Comparison of ENCODE assay signal across 8 cellular contexts in genomic region chr1:10209905-10210810, GRCh38. TPM values are rescaled to one million over a fixed set of nuclear protein-coding genes. Genes with fewer than 3 reads are reported as not detected.
DNase-seq lines count a peak whose midpoint lies in the region; ATAC-seq and TF ChIP-seq lines count a peak whose summit lies in the region.

Gene KIF1B (plus strand): TSS chr1:10210570. CDS start chr1:10232329, 21,759 bp downstream.

- H3K27me3 ChIP-seq in left lung: no peaks in the 10 kb centered on the region

- peak within 1 kb of the TSS; percentile 99 for H3K27ac ChIP-seq in left lung

- ATAC-seq in GM19324 (IDR thresholded peaks at IDR 0.05; ENCODE audit: low FRiP score, unreplicated experiment): peak; percentile 98
- ATAC-seq in HG03469 (IDR thresholded peaks at IDR 0.05; ENCODE audit: unreplicated experiment): peak; percentile 94
- ATAC-seq in left lung: peak; percentile 95

- intact Hi-C loops in left lung (cut with DNase I): no loop called here

- H3K4me1 ChIP-seq in left lung: peaks cover 14 to 45% of the 10 kb centered on the region in 2 donors

- peak; percentile 92 to 98 for TF ChIP-seq CTCF in left lung (IDR thresholded peaks at IDR 0.05)

- H3K4me3 ChIP-seq in left lung: peak within 1 kb of the TSS; percentile 81 to 89

- DNase-seq in C1 segment of cervical spinal cord (lab: John Stamatoyannopoulos, UW) (peak; percentile 70 to 99 (median 96)), NCI-H69 (lab: John Stamatoyannopoulos, UW) (peak; percentile 95), dedifferentiated amniotic fluid mesenchymal stem cell (ENCODE audit: extremely low spot score) (peak; percentile 95), left lung (peak; percentile 98)
- DNase-seq in activated CD4-positive, alpha-beta T cell treated with anti-CD3 and anti-CD28 coated beads, Interleukin-2, amount 50 U/mL, for 1 hour: peak; percentile 95
- DNase-seq in stimulated activated CD4-positive, alpha-beta T cell treated with anti-CD3 and anti-CD28 coated beads, Interleukin-2, amount 100 ng/mL, for 48 hours: peak; percentile 94 to 96

- no peaks in the 10 kb centered on the region for H3K9me3 ChIP-seq in left lung

- no peaks in the 10 kb centered on the region for H3K36me3 ChIP-seq in left lung

RNA-seq across cellular contexts. Expression of gene KIF1B, which starts in this region (rescaled TPM):
- 10 to 100 TPM; 45.0 to 46.7 TPM for total RNA-seq in left lung

Comparison
In these comparisons a context has a peak if more than half of its experiments do, and no peak if none do; other contexts are left out.
1. Peak in every context shown above with its lines: DNase-seq, ATAC-seq, H3K4me3 ChIP-seq and H3K27ac ChIP-seq.